ENCODE assay signal across 16 cellular contexts in the genomic region with DNA sequence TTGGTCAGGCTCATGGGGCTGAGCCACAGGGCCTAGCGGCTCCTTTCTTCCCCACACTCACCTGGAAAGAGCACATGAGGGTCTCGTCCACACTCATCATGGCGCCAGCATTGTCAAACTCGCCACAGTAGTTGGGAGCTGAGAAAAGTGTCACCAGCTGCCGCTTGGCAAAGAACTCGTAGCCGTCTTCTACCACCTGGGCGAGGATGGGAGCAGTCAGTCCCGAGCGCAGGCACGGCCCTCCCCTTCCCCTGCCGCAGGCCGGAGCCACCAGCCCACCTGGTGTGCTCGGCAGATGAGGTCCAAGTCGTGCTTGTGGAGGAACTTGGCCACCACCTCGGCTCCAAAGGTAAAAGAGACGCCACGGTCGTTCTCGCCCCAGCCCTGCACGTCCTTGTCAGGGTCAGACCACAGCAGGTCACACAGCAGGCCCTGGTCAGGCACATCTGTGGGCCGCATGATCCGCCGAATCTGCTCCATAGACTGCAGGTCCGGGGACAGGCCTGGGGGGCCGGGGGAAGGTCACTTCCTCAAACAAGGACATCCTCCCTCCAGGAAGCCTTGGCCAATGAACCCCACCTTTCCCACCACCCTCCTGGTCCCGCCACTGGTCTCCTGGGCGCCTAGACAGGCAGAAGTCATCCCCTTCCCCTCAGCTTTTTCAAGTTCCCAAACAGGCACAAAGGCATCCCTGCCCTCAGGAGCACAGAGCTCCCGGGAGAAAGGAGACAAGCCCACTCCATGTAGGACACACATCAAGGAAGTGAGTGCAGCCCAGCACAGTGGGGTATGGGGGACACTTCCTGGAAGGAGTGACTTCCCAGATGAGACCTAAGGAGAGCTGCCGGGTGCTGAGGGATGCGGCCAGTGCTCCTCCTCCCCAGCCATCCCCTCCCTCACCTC. TPM values are rescaled to one million over a fixed set of nuclear protein-coding genes. Genes with fewer than 3 reads are reported as not detected.
DNase-seq lines count a peak whose midpoint lies in the region; ATAC-seq, FAIRE-seq and TF ChIP-seq lines count a peak whose summit lies in the region.
"Had no signal": no experiment of that assay in that cellular context is flagged by ENCODE, and none has a peak within 500 bp of the region (broad histone marks: within the 10 kb centered on the region; RNA-seq: fewer than 3 reads in every experiment).

No MANE protein-coding gene starts in this region.

- H3K36me3 ChIP-seq in HepG2 (replicated peaks in 1 of 2; ENCODE audit: control insufficient read depth in 1 of 2, insufficient read depth in 2 of 2, low read length in 2 of 2) (peaks cover 17 to 27% of the 10 kb centered on the region in 2 experiments; a peak in 4 of 5 replicates), right lobe of liver (peaks cover 3 to 34% (median 17%) of the 10 kb centered on the region in 4 donors)

- peak overlapping the region; percentile 51 for H3K27ac Mint-ChIP-seq in activated CD4-positive, alpha-beta memory T cell treated with anti-CD3 and anti-CD28 coated beads for 36 hours
- H3K27ac Mint-ChIP-seq in memory B cell: no peak overlapping the region

- CTCF ChIA-PET in HepG2 (lab: Yijun Ruan, JAX; ENCODE audit: low intra/inter-chr PET ratio, low total read pairs): no interaction called here
- CTCF ChIA-PET in activated CD4-positive, alpha-beta memory T cell treated with anti-CD3 and anti-CD28 coated beads for 36 hours (lab: Charles Lee): interaction anchor here (3.2 kb wide), 1 partner anchor 8 kb away, joined by 28 read pairs; the partner anchor contains the start of gene RAD9A

- WGBS in HepG2 (ENCODE audit: low lambda C conversion rate): 96% methylated on average over 9 of the region's 31 CpGs
- WGBS in right lobe of liver (ENCODE audit: insufficient coverage, low coverage, low lambda C conversion rate, missing lambda C conversion rate): 79% methylated on average over 8 of the region's 31 CpGs

- H3K27me3 ChIP-seq in HepG2 (ENCODE audit: control insufficient read depth in 1 of 2, insufficient read depth in 2 of 2, low read length in 2 of 2) (no peaks in the 10 kb centered on the region), right lobe of liver (no peaks in the 10 kb centered on the region)
- H3K27me3 ChIP-seq: BE2C had no signal

- peaks cover 14% of the 10 kb centered on the region for H3K79me2 ChIP-seq in HepG2 (ENCODE audit: insufficient read depth, low read length)

- H3K27me3 Mint-ChIP-seq in activated CD4-positive, alpha-beta memory T cell treated with anti-CD3 and anti-CD28 coated beads for 36 hours: no peaks in the 10 kb centered on the region
- no peaks in the 10 kb centered on the region for H3K27me3 Mint-ChIP-seq in memory B cell

- BruUV-seq in HepG2 (replicated peaks; lab: Mats Ljungman, UMichigan): no TSS peak

- H3K4me3 ChIP-seq in HepG2 (replicated peaks in 1 of 3; ENCODE audit: insufficient read depth in 1 of 3, low read depth in 2 of 3, low read length in 3 of 3) (no peak overlapping the region), right lobe of liver (no peak overlapping the region)

- H4K20me1 ChIP-seq in HepG2 (ENCODE audit: insufficient read depth, low read length): peaks cover 3% of the 10 kb centered on the region; the same call in 1 of the 2 replicates

- H3K4me3 Mint-ChIP-seq in activated CD4-positive, alpha-beta memory T cell treated with anti-CD3 and anti-CD28 coated beads for 36 hours: peak overlapping the region; percentile 49
- peak overlapping the region; percentile 17 for H3K4me3 Mint-ChIP-seq in memory B cell

- ATAC-seq in HepG2 (no peak), right lobe of liver (no peak), memory B cell (ENCODE audit: low read depth) (no peak), HG03139 (IDR thresholded peaks at IDR 0.05; ENCODE audit: unreplicated experiment) (no peak)

- in situ Hi-C loops in HepG2 (cut with HindIII; ENCODE audit: extremely low pct_ligation_motif_present, low pct_unique_long_range_greater_than_20kb): no loop called here

- H3K4me1 Mint-ChIP-seq in activated CD4-positive, alpha-beta memory T cell treated with anti-CD3 and anti-CD28 coated beads for 36 hours (ENCODE audit: low read depth): peaks cover 54% of the 10 kb centered on the region
- H3K4me1 Mint-ChIP-seq in memory B cell: peaks cover 22% of the 10 kb centered on the region

- TF ChIP-seq RAD21 in HepG2 (CRISPR knock-in tag; IDR thresholded peaks at IDR 0.05): no peak

- POLR2A ChIA-PET in HepG2 (lab: Yijun Ruan, JAX): interaction anchor here (1.6 to 3.8 kb wide), 2 partner anchors 6 to 22 kb away, joined by 6 to 81 read pairs; partner anchors contain the start of gene RAD9A
- POLR2A ChIA-PET in activated CD4-positive, alpha-beta memory T cell treated with anti-CD3 and anti-CD28 coated beads for 36 hours (lab: Charles Lee): interaction anchor here (6.5 to 6.6 kb wide), 2 partner anchors 7 to 39 kb away, joined by 38 to 68 read pairs; partner anchors contain the start of genes PTPRCAP and RAD9A

- no peaks in the 10 kb centered on the region for H3K9me3 ChIP-seq in HepG2 (ENCODE audit: low read length)
- H3K9me3 ChIP-seq in right lobe of liver: no peaks in the 10 kb centered on the region
- H3K9me3 ChIP-seq: BE2C had no signal

- no peak for TF ChIP-seq POLR2A in HepG2 (IDR thresholded peaks at IDR 0.05; ENCODE audit: insufficient read depth in 1 of 2, low read depth in 2 of 2, low read length in 2 of 2)
- no peak for TF ChIP-seq POLR2A in right lobe of liver (IDR thresholded peaks at IDR 0.05)

- no peak for TF ChIP-seq EP300 in HepG2 (IDR thresholded peaks at IDR 0.05; ENCODE audit: low read depth in 2 of 2, low read length in 2 of 2)
- no peak for TF ChIP-seq EP300 in HepG2 (CRISPR knock-in tag; IDR thresholded peaks at IDR 0.05; ENCODE audit: borderline replicate concordance)

- H3K27ac ChIP-seq in HepG2 (ENCODE audit: extremely low read length, insufficient read depth, low read length): no peak overlapping the region
- no peak overlapping the region for H3K27ac ChIP-seq in right lobe of liver

- intact Hi-C loops in HepG2 (cut with micrococcal nuclease; ENCODE audit: unreplicated experiment): no loop called here
- intact Hi-C loops in right lobe of liver (cut with DNase I): loop anchor here in 1 of 2 donors (10.0 kb wide), 1 partner anchor 106 kb away; the partner anchor contains the start of genes CDK2AP2 and PITPNM1
- intact Hi-C loops in activated CD4-positive, alpha-beta memory T cell treated with anti-CD3 and anti-CD28 coated beads for 36 hours (cut with micrococcal nuclease): no loop called here

- H3K9me3 Mint-ChIP-seq in activated CD4-positive, alpha-beta memory T cell treated with anti-CD3 and anti-CD28 coated beads for 36 hours: no peaks in the 10 kb centered on the region
- H3K9me3 Mint-ChIP-seq in memory B cell: no peaks in the 10 kb centered on the region
- H3K9me3 Mint-ChIP-seq: H9 had no signal

- TF ChIP-seq CTCF in HepG2 (CRISPR knock-in tag; IDR thresholded peaks at IDR 0.05) (no peak), right lobe of liver (IDR thresholded peaks at IDR 0.05) (no peak)

- FAIRE-seq in HepG2 (lab: Jason Lieb, UNC): no peak
- FAIRE-seq: bronchial epithelial cell, TTC549 had no signal

- DNase-seq in HepG2 (ENCODE audit: low spot score) (no peak), right lobe of liver (no peak), memory B cell (ENCODE audit: low spot score in 2 of 2) (no peak), dermis blood vessel endothelial cell (no peak), cerebellar nuclear complex (lab: John Stamatoyannopoulos, UW) (no peak)
- DNase-seq in activated CD4-positive, alpha-beta memory T cell treated with anti-CD3 and anti-CD28 coated beads for 36 hours: no peak
- DNase-seq in stimulated activated naive CD4-positive, alpha-beta T cell (lab: John Stamatoyannopoulos, UW): no peak
- DNase-seq: BE2C; H9; hippocampal formation; stimulated activated CD4-positive, alpha-beta T cell treated with anti-CD3 and anti-CD28 coated beads, Interleukin-1b, Interleukin-23, amount 100 ng/mL, for 48 hours had no signal

- H3K4me2 ChIP-seq in HepG2 (ENCODE audit: low read depth, low read length): no peak overlapping the region

- no peak overlapping the region for H3K9ac ChIP-seq in HepG2 (ENCODE audit: insufficient read depth, low read depth, low read length)

- no peak overlapping the region for H2AFZ ChIP-seq in HepG2 (ENCODE audit: low read length)

- H3K36me3 Mint-ChIP-seq in activated CD4-positive, alpha-beta memory T cell treated with anti-CD3 and anti-CD28 coated beads for 36 hours: peaks cover 32% of the 10 kb centered on the region
- peaks cover 13% of the 10 kb centered on the region for H3K36me3 Mint-ChIP-seq in memory B cell

- H3K4me1 ChIP-seq in HepG2 (ENCODE audit: insufficient read depth, low read length) (peaks cover 32% of the 10 kb centered on the region), right lobe of liver (peaks cover 0 to 24% (median 5%) of the 10 kb centered on the region in 4 donors)

RNA-seq across cellular contexts. Expression of gene PPP1CA, which starts 2.7 kb away (rescaled TPM):
- total RNA-seq in HepG2 (2016; rRNA removed; fragmentation: Illumina TruSeq; extraction: Trizol) (170 and 188 TPM in 2 replicates), right lobe of liver (100 to 1,000 TPM in 2 of 6 experiments, 10 to 100 TPM in 4; 64.2 to 102 (median 71.1) TPM), dermis blood vessel endothelial cell (297 and 318 TPM in 2 replicates)
- 49.0 and 62.5 TPM in 2 replicates for total RNA-seq in HepG2 (2016; cell fraction: cytosol; rRNA removed; fragmentation: Illumina TruSeq; extraction: Trizol; ENCODE audit: low read depth)
- total RNA-seq in HepG2 (2016; cell fraction: insoluble cytoplasmic fraction; rRNA removed; fragmentation: Illumina TruSeq; extraction: Trizol): 171 and 181 TPM in 2 replicates
- 78.0 and 95.5 TPM in 2 replicates for total RNA-seq in HepG2 (2016; cell fraction: membrane; rRNA removed; fragmentation: Illumina TruSeq; extraction: Trizol)
- 66.5 and 72.2 TPM in 2 replicates for total RNA-seq in HepG2 (2016; cell fraction: nucleus; rRNA removed; fragmentation: Illumina TruSeq; extraction: Trizol)
- polyA plus RNA-seq in HepG2 (2011; rRNA removed): 149 and 173 TPM in 2 replicates
- 212 and 274 TPM in 2 replicates for polyA plus RNA-seq in HepG2 (2011; cell fraction: cytosol; rRNA removed)
- 137 and 147 TPM in 2 replicates for polyA plus RNA-seq in HepG2 (2011; cell fraction: nucleus; rRNA removed)
- polyA plus RNA-seq in HepG2 (2012): 91.5 and 93.8 TPM in 2 replicates
- polyA plus RNA-seq in HepG2 (2016; cell fraction: cytosol; fragmentation: Illumina TruSeq; extraction: Trizol; ENCODE audit: low read depth): 58.1 and 67.4 TPM in 2 replicates
- 192 and 207 TPM in 2 replicates for polyA plus RNA-seq in HepG2 (2016; cell fraction: insoluble cytoplasmic fraction; fragmentation: Illumina TruSeq; extraction: Trizol; ENCODE audit: low read depth)
- 72.5 and 83.6 TPM in 2 replicates for polyA plus RNA-seq in HepG2 (2016; cell fraction: membrane; fragmentation: Illumina TruSeq; extraction: Trizol; ENCODE audit: low read depth)
- 110 and 123 TPM in 2 replicates for polyA plus RNA-seq in HepG2 (2016; cell fraction: nucleus; fragmentation: Illumina TruSeq; extraction: Trizol; ENCODE audit: insufficient read depth, low read depth)
- polyA minus RNA-seq in HepG2 (2011; rRNA and poly(A)+ RNA removed; ENCODE audit: low replicate concordance): 209 and 295 TPM in 2 replicates
- 83.6 and 84.9 TPM in 2 replicates for polyA minus RNA-seq in HepG2 (2011; cell fraction: cytosol; rRNA and poly(A)+ RNA removed)
- polyA minus RNA-seq in HepG2 (2011; cell fraction: nucleus; rRNA and poly(A)+ RNA removed): 31.7 and 34.7 TPM in 2 replicates
- 100 to 1,000 TPM; 261 to 267 TPM for total RNA-seq in activated CD4-positive, alpha-beta memory T cell treated with anti-CD3 and anti-CD28 coated beads for 36 hours

RNA-seq across cellular contexts. Expression of gene TBC1D10C, which starts 5.0 kb away (rescaled TPM):
- total RNA-seq in HepG2 (2016; rRNA removed; fragmentation: Illumina TruSeq; extraction: Trizol): 0.81 and 1.0 TPM in 2 replicates
- 0.44 and 0.81 TPM in 2 replicates for total RNA-seq in HepG2 (2016; cell fraction: cytosol; rRNA removed; fragmentation: Illumina TruSeq; extraction: Trizol; ENCODE audit: low read depth)
- total RNA-seq in HepG2 (2016; cell fraction: insoluble cytoplasmic fraction; rRNA removed; fragmentation: Illumina TruSeq; extraction: Trizol): 0.92 and 1.1 TPM in 2 replicates
- 0.45 and 0.59 TPM in 2 replicates for total RNA-seq in HepG2 (2016; cell fraction: membrane; rRNA removed; fragmentation: Illumina TruSeq; extraction: Trizol)
- total RNA-seq in HepG2 (2016; cell fraction: nucleus; rRNA removed; fragmentation: Illumina TruSeq; extraction: Trizol): 0.50 and 0.84 TPM in 2 replicates
- polyA plus RNA-seq in HepG2 (2011; rRNA removed): 1.8 and 2.8 TPM in 2 replicates
- 1.3 and 2.7 TPM in 2 replicates for polyA plus RNA-seq in HepG2 (2011; cell fraction: cytosol; rRNA removed)
- 26.5 and 39.6 TPM in 2 replicates for polyA plus RNA-seq in HepG2 (2011; cell fraction: nucleus; rRNA removed)
- 0.97 and 2.1 TPM in 2 replicates for polyA plus RNA-seq in HepG2 (2012)
- polyA plus RNA-seq in HepG2 (2016; cell fraction: cytosol; fragmentation: Illumina TruSeq; extraction: Trizol; ENCODE audit: low read depth): 0.19 and 0.28 TPM in 2 replicates
- 0.60 and 1.1 TPM in 2 replicates for polyA plus RNA-seq in HepG2 (2016; cell fraction: insoluble cytoplasmic fraction; fragmentation: Illumina TruSeq; extraction: Trizol; ENCODE audit: low read depth)
- 0.57 and 0.73 TPM in 2 replicates for polyA plus RNA-seq in HepG2 (2016; cell fraction: membrane; fragmentation: Illumina TruSeq; extraction: Trizol; ENCODE audit: low read depth)
- 2.9 and 3.4 TPM in 2 replicates for polyA plus RNA-seq in HepG2 (2016; cell fraction: nucleus; fragmentation: Illumina TruSeq; extraction: Trizol; ENCODE audit: insufficient read depth, low read depth)
- polyA minus RNA-seq in HepG2 (2011; rRNA and poly(A)+ RNA removed; ENCODE audit: low replicate concordance): 2.2 TPM in 1 of 2 replicates, not detected in the other
- 0.59 and 0.88 TPM in 2 replicates for polyA minus RNA-seq in HepG2 (2011; cell fraction: cytosol; rRNA and poly(A)+ RNA removed)
- 2.3 and 3.4 TPM in 2 replicates for polyA minus RNA-seq in HepG2 (2011; cell fraction: nucleus; rRNA and poly(A)+ RNA removed)
- 1 to 10 TPM in 5 of 6 experiments, under 1 TPM in 1; 0.73 to 2.7 (median 1.9) TPM for total RNA-seq in right lobe of liver
- total RNA-seq in activated CD4-positive, alpha-beta memory T cell treated with anti-CD3 and anti-CD28 coated beads for 36 hours: 100 to 1,000 TPM; 123 to 126 TPM
- total RNA-seq in dermis blood vessel endothelial cell: 0.34 and 0.42 TPM in 2 replicates
- total RNA-seq: bronchial epithelial cell, NCI-H460 had no signal

RNA-seq across cellular contexts. Expression of gene RAD9A, which starts 7.1 kb away (rescaled TPM):
- total RNA-seq in HepG2 (2016; rRNA removed; fragmentation: Illumina TruSeq; extraction: Trizol) (6.1 and 10.1 TPM in 2 replicates), right lobe of liver (10 to 100 TPM in 2 of 6 experiments, 1 to 10 TPM in 4; 5.3 to 13.2 (median 6.2) TPM), dermis blood vessel endothelial cell (5.2 and 5.6 TPM in 2 replicates)
- total RNA-seq in HepG2 (2016; cell fraction: cytosol; rRNA removed; fragmentation: Illumina TruSeq; extraction: Trizol; ENCODE audit: low read depth): 4.1 and 5.9 TPM in 2 replicates
- total RNA-seq in HepG2 (2016; cell fraction: insoluble cytoplasmic fraction; rRNA removed; fragmentation: Illumina TruSeq; extraction: Trizol): 5.8 and 13.4 TPM in 2 replicates
- total RNA-seq in HepG2 (2016; cell fraction: membrane; rRNA removed; fragmentation: Illumina TruSeq; extraction: Trizol): 4.4 and 5.5 TPM in 2 replicates
- 14.1 and 16.4 TPM in 2 replicates for total RNA-seq in HepG2 (2016; cell fraction: nucleus; rRNA removed; fragmentation: Illumina TruSeq; extraction: Trizol)
- polyA plus RNA-seq in HepG2 (2011; rRNA removed): 14.7 and 15.7 TPM in 2 replicates
- 4.4 and 7.5 TPM in 2 replicates for polyA plus RNA-seq in HepG2 (2011; cell fraction: cytosol; rRNA removed)
- 60.6 and 87.4 TPM in 2 replicates for polyA plus RNA-seq in HepG2 (2011; cell fraction: nucleus; rRNA removed)
- 6.9 and 9.5 TPM in 2 replicates for polyA plus RNA-seq in HepG2 (2012)
- polyA plus RNA-seq in HepG2 (2016; cell fraction: cytosol; fragmentation: Illumina TruSeq; extraction: Trizol; ENCODE audit: low read depth): 3.7 and 4.6 TPM in 2 replicates
- polyA plus RNA-seq in HepG2 (2016; cell fraction: insoluble cytoplasmic fraction; fragmentation: Illumina TruSeq; extraction: Trizol; ENCODE audit: low read depth): 6.4 and 7.5 TPM in 2 replicates
- polyA plus RNA-seq in HepG2 (2016; cell fraction: membrane; fragmentation: Illumina TruSeq; extraction: Trizol; ENCODE audit: low read depth): 4.8 and 5.8 TPM in 2 replicates
- 61.7 and 63.7 TPM in 2 replicates for polyA plus RNA-seq in HepG2 (2016; cell fraction: nucleus; fragmentation: Illumina TruSeq; extraction: Trizol; ENCODE audit: insufficient read depth, low read depth)
- 6.7 and 12.7 TPM in 2 replicates for polyA minus RNA-seq in HepG2 (2011; rRNA and poly(A)+ RNA removed; ENCODE audit: low replicate concordance)
- polyA minus RNA-seq in HepG2 (2011; cell fraction: cytosol; rRNA and poly(A)+ RNA removed): 1.9 and 4.6 TPM in 2 replicates
- polyA minus RNA-seq in HepG2 (2011; cell fraction: nucleus; rRNA and poly(A)+ RNA removed): 11.1 TPM in 2 replicates
- 10 to 100 TPM; 31.0 to 39.1 TPM for total RNA-seq in activated CD4-positive, alpha-beta memory T cell treated with anti-CD3 and anti-CD28 coated beads for 36 hours

RNA-seq across cellular contexts. Expression of gene CARNS1, which starts 16.6 kb away (rescaled TPM):
- not detected in 2 replicates for total RNA-seq in HepG2 (2016; rRNA removed; fragmentation: Illumina TruSeq; extraction: Trizol)
- not detected in 2 replicates for total RNA-seq in HepG2 (2016; cell fraction: cytosol; rRNA removed; fragmentation: Illumina TruSeq; extraction: Trizol; ENCODE audit: low read depth)
- not detected in 2 replicates for total RNA-seq in HepG2 (2016; cell fraction: insoluble cytoplasmic fraction; rRNA removed; fragmentation: Illumina TruSeq; extraction: Trizol)
- not detected in 2 replicates for total RNA-seq in HepG2 (2016; cell fraction: membrane; rRNA removed; fragmentation: Illumina TruSeq; extraction: Trizol)
- not detected in 2 replicates for total RNA-seq in HepG2 (2016; cell fraction: nucleus; rRNA removed; fragmentation: Illumina TruSeq; extraction: Trizol)
- polyA plus RNA-seq in HepG2 (2011; rRNA removed): 0.01 TPM in 1 of 2 replicates, not detected in the other
- polyA plus RNA-seq in HepG2 (2011; cell fraction: cytosol; rRNA removed): 0.01 TPM in 1 of 2 replicates, not detected in the other
- polyA plus RNA-seq in HepG2 (2011; cell fraction: nucleus; rRNA removed): not detected in 2 replicates
- 0.04 TPM in 1 of 2 replicates, not detected in the other for polyA plus RNA-seq in HepG2 (2012)
- polyA plus RNA-seq in HepG2 (2016; cell fraction: cytosol; fragmentation: Illumina TruSeq; extraction: Trizol; ENCODE audit: low read depth): not detected in 2 replicates
- polyA plus RNA-seq in HepG2 (2016; cell fraction: insoluble cytoplasmic fraction; fragmentation: Illumina TruSeq; extraction: Trizol; ENCODE audit: low read depth): not detected in 2 replicates
- not detected in 2 replicates for polyA plus RNA-seq in HepG2 (2016; cell fraction: membrane; fragmentation: Illumina TruSeq; extraction: Trizol; ENCODE audit: low read depth)
- not detected in 2 replicates for polyA plus RNA-seq in HepG2 (2016; cell fraction: nucleus; fragmentation: Illumina TruSeq; extraction: Trizol; ENCODE audit: insufficient read depth, low read depth)
- 0.05 and 0.12 TPM in 2 replicates for polyA minus RNA-seq in HepG2 (2011; rRNA and poly(A)+ RNA removed; ENCODE audit: low replicate concordance)
- polyA minus RNA-seq in HepG2 (2011; cell fraction: cytosol; rRNA and poly(A)+ RNA removed): not detected in 2 replicates
- not detected in 2 replicates for polyA minus RNA-seq in HepG2 (2011; cell fraction: nucleus; rRNA and poly(A)+ RNA removed)
- total RNA-seq in right lobe of liver: under 1 TPM in 5 of 6 experiments, not detected in 1; 0.12 to 0.31 (median 0.22) TPM
- total RNA-seq in activated CD4-positive, alpha-beta memory T cell treated with anti-CD3 and anti-CD28 coated beads for 36 hours: 1 to 10 TPM; 2.3 to 3.3 TPM
- 0.17 and 0.23 TPM in 2 replicates for total RNA-seq in dermis blood vessel endothelial cell
- total RNA-seq: G401 had no signal

RNA-seq across cellular contexts. Expression of gene CLCF1, which starts 25.5 kb away (rescaled TPM):
- 0.48 and 0.49 TPM in 2 replicates for total RNA-seq in HepG2 (2016; rRNA removed; fragmentation: Illumina TruSeq; extraction: Trizol)
- total RNA-seq in HepG2 (2016; cell fraction: cytosol; rRNA removed; fragmentation: Illumina TruSeq; extraction: Trizol; ENCODE audit: low read depth): 0.26 and 0.40 TPM in 2 replicates
- total RNA-seq in HepG2 (2016; cell fraction: insoluble cytoplasmic fraction; rRNA removed; fragmentation: Illumina TruSeq; extraction: Trizol): 0.48 and 0.54 TPM in 2 replicates
- total RNA-seq in HepG2 (2016; cell fraction: membrane; rRNA removed; fragmentation: Illumina TruSeq; extraction: Trizol): 0.83 and 1.2 TPM in 2 replicates
- total RNA-seq in HepG2 (2016; cell fraction: nucleus; rRNA removed; fragmentation: Illumina TruSeq; extraction: Trizol): 0.50 and 0.53 TPM in 2 replicates
- 0.78 and 0.80 TPM in 2 replicates for polyA plus RNA-seq in HepG2 (2011; rRNA removed)
- polyA plus RNA-seq in HepG2 (2011; cell fraction: cytosol; rRNA removed): 0.76 and 1.3 TPM in 2 replicates
- polyA plus RNA-seq in HepG2 (2011; cell fraction: nucleus; rRNA removed): 2.5 and 3.0 TPM in 2 replicates
- polyA plus RNA-seq in HepG2 (2012): 0.16 and 0.44 TPM in 2 replicates
- polyA plus RNA-seq in HepG2 (2016; cell fraction: cytosol; fragmentation: Illumina TruSeq; extraction: Trizol; ENCODE audit: low read depth): 0.32 and 0.45 TPM in 2 replicates
- polyA plus RNA-seq in HepG2 (2016; cell fraction: insoluble cytoplasmic fraction; fragmentation: Illumina TruSeq; extraction: Trizol; ENCODE audit: low read depth): 0.64 and 0.76 TPM in 2 replicates
- 0.64 and 0.71 TPM in 2 replicates for polyA plus RNA-seq in HepG2 (2016; cell fraction: membrane; fragmentation: Illumina TruSeq; extraction: Trizol; ENCODE audit: low read depth)
- polyA plus RNA-seq in HepG2 (2016; cell fraction: nucleus; fragmentation: Illumina TruSeq; extraction: Trizol; ENCODE audit: insufficient read depth, low read depth): 2.1 and 3.2 TPM in 2 replicates
- polyA minus RNA-seq in HepG2 (2011; rRNA and poly(A)+ RNA removed; ENCODE audit: low replicate concordance): 1.7 and 8.5 TPM in 2 replicates
- 0.79 TPM in 1 of 2 replicates, not detected in the other for polyA minus RNA-seq in HepG2 (2011; cell fraction: cytosol; rRNA and poly(A)+ RNA removed)
- 0.25 and 0.26 TPM in 2 replicates for polyA minus RNA-seq in HepG2 (2011; cell fraction: nucleus; rRNA and poly(A)+ RNA removed)
- 1 to 10 TPM in 3 of 6 experiments, under 1 TPM in 3; 0.44 to 3.8 (median 1.3) TPM for total RNA-seq in right lobe of liver
- total RNA-seq in activated CD4-positive, alpha-beta memory T cell treated with anti-CD3 and anti-CD28 coated beads for 36 hours: under 1 TPM; 0.39 to 0.45 TPM
- total RNA-seq in dermis blood vessel endothelial cell: 2.0 and 3.0 TPM in 2 replicates

Comparison
In these comparisons a context has a peak if more than half of its experiments do, and no peak if none do; other contexts are left out.
1. RNA of gene TBC1D10C, which starts 5.0 kb away (total RNA-seq): 123 to 126 TPM in activated CD4-positive, alpha-beta memory T cell treated with anti-CD3 and anti-CD28 coated beads for 36 hours; 0.73 to 2.7 TPM in right lobe of liver, 0.44 to 1.1 TPM in HepG2 and 0.34 to 0.42 TPM in dermis blood vessel endothelial cell; every median in the first group is over 10 times any median in the second.